ENCODE assay signal across 17 cellular contexts in genomic region chr11:117396970-117397369, GRCh38.
DNase-seq lines count a peak whose midpoint lies in the region; ATAC-seq and TF ChIP-seq lines count a peak whose summit lies in the region.
"Had no signal": no experiment of that assay in that cellular context is flagged by ENCODE, and none has a peak within 500 bp of the region (broad histone marks: within the 10 kb centered on the region; RNA-seq: fewer than 3 reads in every experiment).

No MANE protein-coding gene starts in this region.

- TF ChIP-seq CTCF in colonic mucosa (IDR thresholded peaks at IDR 0.05): no peak

- H3K27ac ChIP-seq in colonic mucosa: no peak overlapping the region
- H3K27ac ChIP-seq: BLaER1 had no signal

- CTCF ChIA-PET in activated CD8-positive, alpha-beta memory T cell treated with anti-CD3 and anti-CD28 coated beads, Interleukin-2, amount 10 ng/mL, durations not matched to agents 7 days and 5 days (lab: Charles Lee): no interaction called here

- no peak overlapping the region for H3K27ac Mint-ChIP-seq in activated CD8-positive, alpha-beta memory T cell treated with anti-CD3 and anti-CD28 coated beads, Interleukin-2, amount 10 ng/mL, durations not matched to agents 7 days and 5 days

- no peak overlapping the region for H3K4me3 ChIP-seq in colonic mucosa
- H3K4me3 ChIP-seq: BLaER1, HAP-1 had no signal

- H3K4me3 Mint-ChIP-seq in activated CD8-positive, alpha-beta memory T cell treated with anti-CD3 and anti-CD28 coated beads, Interleukin-2, amount 10 ng/mL, durations not matched to agents 7 days and 5 days: no peak overlapping the region
- H3K4me3 Mint-ChIP-seq: CD14-positive monocyte; CD4-positive, alpha-beta memory T cell had no signal

- H3K4me1 Mint-ChIP-seq in activated CD8-positive, alpha-beta memory T cell treated with anti-CD3 and anti-CD28 coated beads, Interleukin-2, amount 10 ng/mL, durations not matched to agents 7 days and 5 days: peaks cover 2% of the 10 kb centered on the region

- intact Hi-C loops in cardiac septum (cut with DNase I): no loop called here
- intact Hi-C loops in left ventricle myocardium superior (cut with micrococcal nuclease): no loop called here
- intact Hi-C loops in posterior cingulate gyrus (cut with DNase I): no loop called here
- intact Hi-C loops in colonic mucosa (cut with DNase I): no loop called here

- H3K9me3 Mint-ChIP-seq in activated CD8-positive, alpha-beta memory T cell treated with anti-CD3 and anti-CD28 coated beads, Interleukin-2, amount 10 ng/mL, durations not matched to agents 7 days and 5 days (ENCODE audit: low read depth): no peaks in the 10 kb centered on the region

- no peaks in the 10 kb centered on the region for H3K27me3 ChIP-seq in colonic mucosa
- H3K27me3 ChIP-seq: BLaER1 had no signal

- no peaks in the 10 kb centered on the region for H3K9me3 ChIP-seq in colonic mucosa

- H3K36me3 ChIP-seq in colonic mucosa: no peaks in the 10 kb centered on the region

- peak; percentile 26 for DNase-seq in cardiac septum (ENCODE audit: low spot score)
- no peak for DNase-seq in left ventricle myocardium superior
- peak; percentile 51 for DNase-seq in mesenteric fat pad (ENCODE audit: low spot score)
- DNase-seq in posterior cingulate gyrus: peak in 7 of 10 donors; percentile 20 to 92 (median 34)
- DNase-seq in SW 1271 (lab: John Stamatoyannopoulos, UW): no peak
- DNase-seq in activated CD8-positive, alpha-beta memory T cell treated with anti-CD3 and anti-CD28 coated beads, Interleukin-2, amount 10 ng/mL, durations not matched to agents 7 days and 5 days: no peak
- DNase-seq in OCI-M1 (lab: John Stamatoyannopoulos, UW): no peak
- DNase-seq in colonic mucosa: no peak
- DNase-seq: 8988T; CD4-positive, alpha-beta memory T cell; DMS153; DMS79; GDM1 had no signal

- no peaks in the 10 kb centered on the region for H3K4me1 ChIP-seq in colonic mucosa
- H3K4me1 ChIP-seq: HAP-1 had no signal

- ATAC-seq in left ventricle myocardium superior: no peak
- no peak for ATAC-seq in activated CD8-positive, alpha-beta memory T cell treated with anti-CD3 and anti-CD28 coated beads, Interleukin-2, amount 10 ng/mL, durations not matched to agents 7 days and 5 days
- ATAC-seq: HepG2 had no signal

- H3K36me3 Mint-ChIP-seq in activated CD8-positive, alpha-beta memory T cell treated with anti-CD3 and anti-CD28 coated beads, Interleukin-2, amount 10 ng/mL, durations not matched to agents 7 days and 5 days: peaks cover 49% of the 10 kb centered on the region

- H3K9ac ChIP-seq in colonic mucosa (ENCODE audit: low read depth in 2 of 2, low read length in 2 of 2): no peak overlapping the region
- H3K9ac ChIP-seq: BLaER1 had no signal

- no peaks in the 10 kb centered on the region for H3K27me3 Mint-ChIP-seq in activated CD8-positive, alpha-beta memory T cell treated with anti-CD3 and anti-CD28 coated beads, Interleukin-2, amount 10 ng/mL, durations not matched to agents 7 days and 5 days
- H3K27me3 Mint-ChIP-seq: CD4-positive, alpha-beta memory T cell had no signal

Comparison
In these comparisons a context has a peak if more than half of its experiments do, and no peak if none do; other contexts are left out.
1. DNase-seq: peak in cardiac septum (single experiment), mesenteric fat pad (single experiment) and posterior cingulate gyrus (7 of 10); none in left ventricle myocardium superior (single experiment), SW 1271 (0 of 2), activated CD8-positive, alpha-beta memory T cell treated with anti-CD3 and anti-CD28 coated beads, Interleukin-2, amount 10 ng/mL, durations not matched to agents 7 days and 5 days (single experiment), OCI-M1 (single experiment) and colonic mucosa (single experiment).